In the genomic region with DNA sequence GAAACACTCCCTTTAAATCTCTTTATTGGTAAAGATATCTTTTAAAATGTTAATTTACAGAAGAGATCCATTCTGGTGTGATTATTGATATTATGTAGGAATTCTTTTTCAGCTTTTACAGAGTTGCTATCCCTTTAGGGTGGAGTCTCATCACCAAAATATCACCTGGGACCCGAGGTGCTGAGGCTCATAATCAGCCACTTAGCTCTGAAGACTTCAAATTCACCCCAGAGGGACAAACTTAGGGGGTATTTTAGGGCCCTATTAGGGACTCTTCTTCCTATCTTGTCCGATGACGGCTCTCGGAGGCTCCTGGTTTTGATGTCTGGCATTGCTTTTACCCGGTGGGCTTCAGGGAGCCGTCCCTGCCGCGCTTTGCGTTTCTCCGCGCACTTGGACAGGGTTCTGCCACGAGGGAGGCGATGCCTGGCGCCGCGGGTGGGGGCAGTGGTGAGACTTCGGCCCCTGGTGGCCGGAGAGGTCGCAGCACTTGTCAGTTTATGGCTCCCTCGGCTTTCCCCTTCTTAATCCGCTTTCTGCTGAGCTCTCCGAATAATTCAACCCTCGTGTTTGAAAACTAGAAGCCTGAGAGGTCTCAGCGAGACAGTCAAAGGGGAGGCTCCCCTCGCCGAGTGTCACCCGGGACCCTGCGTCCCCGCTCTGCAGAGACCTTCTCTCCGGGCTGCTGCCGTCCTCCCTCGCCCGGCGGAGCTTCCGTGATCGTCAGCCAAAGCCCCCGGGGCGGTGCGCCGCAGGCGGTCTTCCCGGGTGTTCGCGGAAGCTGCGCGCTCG, we compare ENCODE assay signal across 8 cellular contexts. TPM values are rescaled to one million over a fixed set of nuclear protein-coding genes. Genes with fewer than 3 reads are reported as not detected.
DNase-seq lines count a peak whose midpoint lies in the region; ATAC-seq lines count a peak whose summit lies in the region.

No MANE protein-coding gene starts in this region.

- H3K36me3 Mint-ChIP-seq in effector memory CD8-positive, alpha-beta T cell (ENCODE audit: insufficient read depth) = peaks cover 3% of the 10 kb centered on the region

- DNase-seq in SIG-M5 treated with dmso at 0.1 percent for 504 hours (lab: John Stamatoyannopoulos, UW; ENCODE audit: unreplicated experiment) = peak; percentile 61
- no peak for DNase-seq in SIG-M5 (lab: John Stamatoyannopoulos, UW)
- peak; percentile 47 for DNase-seq in NCI-H226
- peak; percentile 27 to 57 for DNase-seq in activated CD8-positive, alpha-beta memory T cell treated with anti-CD3 and anti-CD28 coated beads for 1 hour (ENCODE audit: extremely low read depth in 1 of 2, low read depth in 1 of 2)
- peak; percentile 61 to 70 (median 62) for DNase-seq in effector memory CD8-positive, alpha-beta T cell
- DNase-seq in mesenteric fat pad (ENCODE audit: low spot score) = peak; percentile 92
- peak; percentile 59 for DNase-seq in stimulated activated CD8-positive, alpha-beta memory T cell treated with anti-CD3 and anti-CD28 coated beads, Interleukin-12 subunit alpha, Interleukin-12 subunit beta, amount 100 ng/mL, for 4 hours (ENCODE audit: low read depth)

- peak overlapping the region; percentile 91 to 95 for H3K4me3 Mint-ChIP-seq in effector memory CD8-positive, alpha-beta T cell

- no peaks in the 10 kb centered on the region for H3K9me3 Mint-ChIP-seq in effector memory CD8-positive, alpha-beta T cell

- H3K27me3 Mint-ChIP-seq in effector memory CD8-positive, alpha-beta T cell = peaks cover 10 to 21% of the 10 kb centered on the region in 2 donors

- ATAC-seq in HG02840 (IDR thresholded peaks at IDR 0.05; ENCODE audit: low FRiP score, unreplicated experiment) = peak; percentile 97
- ATAC-seq in effector memory CD8-positive, alpha-beta T cell (replicated peaks) = peak; percentile 96

- peaks cover 5 to 10% of the 10 kb centered on the region in 2 donors for H3K4me1 Mint-ChIP-seq in effector memory CD8-positive, alpha-beta T cell (ENCODE audit: low read depth in 2 of 2)

- peak overlapping the region; percentile 82 to 94 for H3K27ac Mint-ChIP-seq in effector memory CD8-positive, alpha-beta T cell

RNA-seq across cellular contexts. Expression of a gene that starts 27.8 kb away (rescaled TPM):
- total RNA-seq in mesenteric fat pad = 4.6 TPM
